In genomic region chr11:134150195-134150903, GRCh38 we compare ENCODE assay signal across 14 cellular contexts.
DNase-seq lines count a peak whose midpoint lies in the region; ATAC-seq and TF ChIP-seq lines count a peak whose summit lies in the region.
"Had no signal": no experiment of that assay in that cellular context is flagged by ENCODE, and none has a peak within 500 bp of the region (broad histone marks: within the 10 kb centered on the region; RNA-seq: fewer than 3 reads in every experiment).

No MANE protein-coding gene starts in this region.

- H3K27ac Mint-ChIP-seq in activated CD4-positive, alpha-beta T cell treated with anti-CD3 and anti-CD28 coated beads, Interleukin-2, amount 10 ng/mL, durations not matched to agents 7 days and 5 days: peak overlapping the region; percentile 5
- H3K27ac Mint-ChIP-seq in CD4-positive, alpha-beta T cell: no peak overlapping the region
- peak overlapping the region in 1 of 9 donors; percentile 21 for H3K27ac Mint-ChIP-seq in naive thymus-derived CD4-positive, alpha-beta T cell
- H3K27ac Mint-ChIP-seq: neural progenitor cell had no signal

- no peaks in the 10 kb centered on the region for H3K9me3 Mint-ChIP-seq in activated CD4-positive, alpha-beta T cell treated with anti-CD3 and anti-CD28 coated beads, Interleukin-2, amount 10 ng/mL, durations not matched to agents 7 days and 5 days
- no peaks in the 10 kb centered on the region for H3K9me3 Mint-ChIP-seq in CD4-positive, alpha-beta T cell
- peaks cover 0 to 1% (median 0%) of the 10 kb centered on the region in 11 donors for H3K9me3 Mint-ChIP-seq in naive thymus-derived CD4-positive, alpha-beta T cell
- H3K9me3 Mint-ChIP-seq: neural progenitor cell had no signal

- peaks cover 32% of the 10 kb centered on the region for H3K36me3 Mint-ChIP-seq in activated CD4-positive, alpha-beta T cell treated with anti-CD3 and anti-CD28 coated beads, Interleukin-2, amount 10 ng/mL, durations not matched to agents 7 days and 5 days (ENCODE audit: low read depth)
- H3K36me3 Mint-ChIP-seq in CD4-positive, alpha-beta T cell (ENCODE audit: low read depth): peaks cover 50% of the 10 kb centered on the region
- H3K36me3 Mint-ChIP-seq in naive thymus-derived CD4-positive, alpha-beta T cell: peaks cover 5 to 30% (median 10%) of the 10 kb centered on the region in 5 donors

- H3K4me1 Mint-ChIP-seq in activated CD4-positive, alpha-beta T cell treated with anti-CD3 and anti-CD28 coated beads, Interleukin-2, amount 10 ng/mL, durations not matched to agents 7 days and 5 days: no peaks in the 10 kb centered on the region
- H3K4me1 Mint-ChIP-seq in CD4-positive, alpha-beta T cell (ENCODE audit: low read depth): no peaks in the 10 kb centered on the region
- H3K4me1 Mint-ChIP-seq in naive thymus-derived CD4-positive, alpha-beta T cell: no peaks in the 10 kb centered on the region
- H3K4me1 Mint-ChIP-seq: neural progenitor cell had no signal

- WGBS in psoas muscle, 3 donors: 67 to 75% (median 71%) methylated on average over 12 of the region's 12 CpGs

- CTCF ChIA-PET in activated CD4-positive, alpha-beta T cell treated with anti-CD3 and anti-CD28 coated beads, Interleukin-2, amount 10 ng/mL, durations not matched to agents 7 days and 5 days (lab: Charles Lee): no interaction called here
- CTCF ChIA-PET in CD4-positive, alpha-beta T cell (lab: Charles Lee): interaction anchor here (0.7 kb wide), 1 partner anchor 223 kb away, joined by 3 read pairs; no protein-coding TSS in a partner anchor
- CTCF ChIA-PET in naive thymus-derived CD4-positive, alpha-beta T cell (lab: Charles Lee): no interaction called here

- H3K27me3 Mint-ChIP-seq in activated CD4-positive, alpha-beta T cell treated with anti-CD3 and anti-CD28 coated beads, Interleukin-2, amount 10 ng/mL, durations not matched to agents 7 days and 5 days: no peaks in the 10 kb centered on the region
- H3K27me3 Mint-ChIP-seq in CD4-positive, alpha-beta T cell: no peaks in the 10 kb centered on the region
- H3K27me3 Mint-ChIP-seq in naive thymus-derived CD4-positive, alpha-beta T cell: no peaks in the 10 kb centered on the region

- H3K4me1 ChIP-seq in psoas muscle: no peaks in the 10 kb centered on the region
- H3K4me1 ChIP-seq in naive thymus-derived CD4-positive, alpha-beta T cell (ENCODE audit: control insufficient read depth in 2 of 2, insufficient read depth in 2 of 2, low read length in 2 of 2): no peaks in the 10 kb centered on the region
- H3K4me1 ChIP-seq: foreskin keratinocyte had no signal

- POLR2A ChIA-PET in activated CD4-positive, alpha-beta T cell treated with anti-CD3 and anti-CD28 coated beads, Interleukin-2, amount 10 ng/mL, durations not matched to agents 7 days and 5 days (lab: Charles Lee): no interaction called here
- POLR2A ChIA-PET in CD4-positive, alpha-beta T cell (lab: Charles Lee): no interaction called here
- POLR2A ChIA-PET in naive thymus-derived CD4-positive, alpha-beta T cell (lab: Charles Lee): interaction anchor here (0.6 kb wide), 1 partner anchor 217 kb away, joined by 4 read pairs; no protein-coding TSS in a partner anchor

- peak in 3 of 4 donors; percentile 36 to 71 (median 47) for ATAC-seq in psoas muscle
- no peak for ATAC-seq in CD4-positive, alpha-beta T cell (ENCODE audit: poor library complexity)
- ATAC-seq in naive thymus-derived CD4-positive, alpha-beta T cell: no peak
- ATAC-seq: foreskin keratinocyte had no signal

- TF ChIP-seq CTCF in dorsolateral prefrontal cortex (IDR thresholded peaks at IDR 0.05 in 54 of 56, conservative IDR thresholded peaks at IDR 0.05 in 2 of 56; ENCODE audit: low read depth in 1 of 56, partially characterized antibody in 56 of 56) (no peak), psoas muscle (IDR thresholded peaks at IDR 0.05) (no peak)
- no peak for TF ChIP-seq CTCF in CD4-positive, alpha-beta T cell (IDR thresholded peaks at IDR 0.05)

- H3K27me3 ChIP-seq in dorsolateral prefrontal cortex: no peaks in the 10 kb centered on the region
- H3K27me3 ChIP-seq in psoas muscle (ENCODE audit: insufficient read depth in 3 of 3, low read length in 2 of 3): no peaks in the 10 kb centered on the region
- no peaks in the 10 kb centered on the region for H3K27me3 ChIP-seq in CD4-positive, alpha-beta T cell (ENCODE audit: control insufficient read depth, insufficient read depth, low read length)
- H3K27me3 ChIP-seq in naive thymus-derived CD4-positive, alpha-beta T cell (ENCODE audit: control insufficient read depth in 2 of 2, insufficient read depth in 2 of 2, low read length in 2 of 2): no peaks in the 10 kb centered on the region
- H3K27me3 ChIP-seq: foreskin keratinocyte, neural progenitor cell had no signal

- DNase-seq in activated CD4-positive, alpha-beta T cell treated with anti-CD3 and anti-CD28 coated beads, Interleukin-2, amount 10 ng/mL, durations not matched to agents 7 days and 5 days: no peak
- DNase-seq in activated CD4-positive, alpha-beta T cell treated with anti-CD3 and anti-CD28 coated beads, Interleukin-2, amount 50 U/mL, for 4 hours: no peak
- DNase-seq in C1 segment of cervical spinal cord (lab: John Stamatoyannopoulos, UW): peak in 10 of 14 donors; percentile 13 to 77 (median 54)
- DNase-seq in dorsolateral prefrontal cortex: peak in 9 of 10 donors; percentile 38 to 76 (median 63)
- DNase-seq in psoas muscle: no peak
- DNase-seq in CD4-positive, alpha-beta T cell: no peak
- DNase-seq in NCI-H2196 treated with DMSO at 0.1 percent for 48 hours (lab: John Stamatoyannopoulos, UW; ENCODE audit: unreplicated experiment): no peak
- DNase-seq in naive thymus-derived CD4-positive, alpha-beta T cell: no peak
- DNase-seq: activated CD8-positive, alpha-beta memory T cell treated with anti-CD3 and anti-CD28 coated beads, Interleukin-2, amount 50 U/mL, for 4 hours; foreskin keratinocyte; NCI-H1436; NCI-H524; PC-9 had no signal

- H3K36me3 ChIP-seq in psoas muscle (ENCODE audit: insufficient read depth in 1 of 2, low read depth in 1 of 2): peaks cover 0 to 83% of the 10 kb centered on the region in 2 donors
- H3K36me3 ChIP-seq in naive thymus-derived CD4-positive, alpha-beta T cell (ENCODE audit: control insufficient read depth in 2 of 3, insufficient read depth in 3 of 3, low read length in 3 of 3): peaks cover 0 to 57% (median 0%) of the 10 kb centered on the region in 3 experiments
- H3K36me3 ChIP-seq: neural progenitor cell had no signal

- H3K27ac ChIP-seq in dorsolateral prefrontal cortex (peak overlapping the region in 57 of 59 donors; percentile 2 to 81 (median 65)), psoas muscle (no peak overlapping the region)
- H3K27ac ChIP-seq in CD4-positive, alpha-beta T cell (ENCODE audit: low read depth, low read length): no peak overlapping the region
- no peak overlapping the region for H3K27ac ChIP-seq in naive thymus-derived CD4-positive, alpha-beta T cell (ENCODE audit: low read depth, low read length)
- H3K27ac ChIP-seq: foreskin keratinocyte, neural progenitor cell, PC-9 had no signal

- no peak overlapping the region for H3K4me3 Mint-ChIP-seq in activated CD4-positive, alpha-beta T cell treated with anti-CD3 and anti-CD28 coated beads, Interleukin-2, amount 10 ng/mL, durations not matched to agents 7 days and 5 days
- H3K4me3 Mint-ChIP-seq in CD4-positive, alpha-beta T cell: no peak overlapping the region
- no peak overlapping the region for H3K4me3 Mint-ChIP-seq in naive thymus-derived CD4-positive, alpha-beta T cell
- H3K4me3 Mint-ChIP-seq: neural progenitor cell had no signal

- intact Hi-C loops in dorsolateral prefrontal cortex (cut with DNase I) (no loop called here), psoas muscle (cut with DNase I) (no loop called here)
- intact Hi-C loops in CD4-positive, alpha-beta T cell (cut with DNase I, micrococcal nuclease): no loop called here
- intact Hi-C loops in naive thymus-derived CD4-positive, alpha-beta T cell (cut with micrococcal nuclease): no loop called here

- no peak overlapping the region for H3K4me3 ChIP-seq in dorsolateral prefrontal cortex
- no peak overlapping the region for H3K4me3 ChIP-seq in psoas muscle
- H3K4me3 ChIP-seq in naive thymus-derived CD4-positive, alpha-beta T cell (ENCODE audit: low read length): no peak overlapping the region
- H3K4me3 ChIP-seq: neural progenitor cell, PC-9 had no signal

- no peaks in the 10 kb centered on the region for H3K9me3 ChIP-seq in psoas muscle
- no peaks in the 10 kb centered on the region for H3K9me3 ChIP-seq in CD4-positive, alpha-beta T cell (ENCODE audit: control insufficient read depth, low read length)
- no peaks in the 10 kb centered on the region for H3K9me3 ChIP-seq in naive thymus-derived CD4-positive, alpha-beta T cell (ENCODE audit: control insufficient read depth in 2 of 3, low read length in 3 of 3)

Comparison
In these comparisons a context has a peak if more than half of its experiments do, and no peak if none do; other contexts are left out.
1. DNase-seq: peak in C1 segment of cervical spinal cord (10 of 14) and dorsolateral prefrontal cortex (9 of 10); none in activated CD4-positive, alpha-beta T cell treated with anti-CD3 and anti-CD28 coated beads, Interleukin-2, amount 10 ng/mL, durations not matched to agents 7 days and 5 days (single experiment), activated CD4-positive, alpha-beta T cell treated with anti-CD3 and anti-CD28 coated beads, Interleukin-2, amount 50 U/mL, for 4 hours (0 of 2), psoas muscle (0 of 2), CD4-positive, alpha-beta T cell (0 of 10), NCI-H2196 treated with DMSO at 0.1 percent for 48 hours (single experiment) and naive thymus-derived CD4-positive, alpha-beta T cell (0 of 9).
2. H3K27ac ChIP-seq: peak in dorsolateral prefrontal cortex (57 of 59); none in psoas muscle (single experiment), CD4-positive, alpha-beta T cell (single experiment) and naive thymus-derived CD4-positive, alpha-beta T cell (single experiment).
3. ATAC-seq: peak in psoas muscle (3 of 4); none in CD4-positive, alpha-beta T cell (single experiment) and naive thymus-derived CD4-positive, alpha-beta T cell (single experiment).